Comparison of ENCODE assay signal across 1 cellular context in the genomic region with DNA sequence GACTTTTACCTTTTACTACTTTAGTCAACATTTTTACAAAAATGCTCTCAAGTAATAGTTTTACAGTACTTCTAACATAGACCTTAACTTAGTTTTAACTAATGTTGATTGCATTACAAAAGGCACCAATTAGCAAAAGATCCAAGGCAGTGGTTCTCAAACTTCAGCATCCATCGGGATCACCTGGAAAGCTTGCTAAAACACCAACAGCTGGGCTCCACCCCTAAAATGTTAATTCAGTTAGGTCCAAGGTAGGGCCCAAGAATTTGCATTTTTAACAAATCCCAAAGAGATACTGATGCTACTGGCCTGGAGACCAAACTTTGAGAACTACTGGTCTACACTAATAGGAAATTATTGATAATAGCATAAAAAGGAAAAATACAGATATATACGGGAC.
TF ChIP-seq lines count a peak whose summit lies in the region.

No MANE protein-coding gene starts in this region.

TF ChIP-seq in WTC11, 78 proteins besides CTCF, POLR2A, EP300 and RAD21 (continued from another document):
- TF ChIP-seq, protein P1, sequence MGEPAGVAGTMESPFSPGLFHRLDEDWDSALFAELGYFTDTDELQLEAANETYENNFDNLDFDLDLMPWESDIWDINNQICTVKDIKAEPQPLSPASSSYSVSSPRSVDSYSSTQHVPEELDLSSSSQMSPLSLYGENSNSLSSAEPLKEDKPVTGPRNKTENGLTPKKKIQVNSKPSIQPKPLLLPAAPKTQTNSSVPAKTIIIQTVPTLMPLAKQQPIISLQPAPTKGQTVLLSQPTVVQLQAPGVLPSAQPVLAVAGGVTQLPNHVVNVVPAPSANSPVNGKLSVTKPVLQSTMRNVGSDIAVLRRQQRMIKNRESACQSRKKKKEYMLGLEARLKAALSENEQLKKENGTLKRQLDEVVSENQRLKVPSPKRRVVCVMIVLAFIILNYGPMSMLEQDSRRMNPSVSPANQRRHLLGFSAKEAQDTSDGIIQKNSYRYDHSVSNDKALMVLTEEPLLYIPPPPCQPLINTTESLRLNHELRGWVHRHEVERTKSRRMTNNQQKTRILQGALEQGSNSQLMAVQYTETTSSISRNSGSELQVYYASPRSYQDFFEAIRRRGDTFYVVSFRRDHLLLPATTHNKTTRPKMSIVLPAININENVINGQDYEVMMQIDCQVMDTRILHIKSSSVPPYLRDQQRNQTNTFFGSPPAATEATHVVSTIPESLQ (CRISPR knock-in tag; IDR thresholded peaks at IDR 0.05) = no peak
- TF ChIP-seq ETV6 (CRISPR knock-in tag; IDR thresholded peaks at IDR 0.05) (no peak), RELA (CRISPR knock-in tag; IDR thresholded peaks at IDR 0.05; ENCODE audit: borderline replicate concordance) (no peak), FOXJ3 (CRISPR knock-in tag; IDR thresholded peaks at IDR 0.05; ENCODE audit: borderline replicate concordance) (no peak), RORB (CRISPR knock-in tag; IDR thresholded peaks at IDR 0.05) (no peak), SMAD4 (CRISPR knock-in tag; IDR thresholded peaks at IDR 0.05) (no peak)
- TF ChIP-seq, protein P2, sequence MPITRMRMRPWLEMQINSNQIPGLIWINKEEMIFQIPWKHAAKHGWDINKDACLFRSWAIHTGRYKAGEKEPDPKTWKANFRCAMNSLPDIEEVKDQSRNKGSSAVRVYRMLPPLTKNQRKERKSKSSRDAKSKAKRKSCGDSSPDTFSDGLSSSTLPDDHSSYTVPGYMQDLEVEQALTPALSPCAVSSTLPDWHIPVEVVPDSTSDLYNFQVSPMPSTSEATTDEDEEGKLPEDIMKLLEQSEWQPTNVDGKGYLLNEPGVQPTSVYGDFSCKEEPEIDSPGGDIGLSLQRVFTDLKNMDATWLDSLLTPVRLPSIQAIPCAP (CRISPR knock-in tag; IDR thresholded peaks at IDR 0.05) = no peak
- TF ChIP-seq, protein P3, sequence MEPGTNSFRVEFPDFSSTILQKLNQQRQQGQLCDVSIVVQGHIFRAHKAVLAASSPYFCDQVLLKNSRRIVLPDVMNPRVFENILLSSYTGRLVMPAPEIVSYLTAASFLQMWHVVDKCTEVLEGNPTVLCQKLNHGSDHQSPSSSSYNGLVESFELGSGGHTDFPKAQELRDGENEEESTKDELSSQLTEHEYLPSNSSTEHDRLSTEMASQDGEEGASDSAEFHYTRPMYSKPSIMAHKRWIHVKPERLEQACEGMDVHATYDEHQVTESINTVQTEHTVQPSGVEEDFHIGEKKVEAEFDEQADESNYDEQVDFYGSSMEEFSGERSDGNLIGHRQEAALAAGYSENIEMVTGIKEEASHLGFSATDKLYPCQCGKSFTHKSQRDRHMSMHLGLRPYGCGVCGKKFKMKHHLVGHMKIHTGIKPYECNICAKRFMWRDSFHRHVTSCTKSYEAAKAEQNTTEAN (CRISPR knock-in tag; IDR thresholded peaks at IDR 0.05) = no peak
- TF ChIP-seq, protein P4, sequence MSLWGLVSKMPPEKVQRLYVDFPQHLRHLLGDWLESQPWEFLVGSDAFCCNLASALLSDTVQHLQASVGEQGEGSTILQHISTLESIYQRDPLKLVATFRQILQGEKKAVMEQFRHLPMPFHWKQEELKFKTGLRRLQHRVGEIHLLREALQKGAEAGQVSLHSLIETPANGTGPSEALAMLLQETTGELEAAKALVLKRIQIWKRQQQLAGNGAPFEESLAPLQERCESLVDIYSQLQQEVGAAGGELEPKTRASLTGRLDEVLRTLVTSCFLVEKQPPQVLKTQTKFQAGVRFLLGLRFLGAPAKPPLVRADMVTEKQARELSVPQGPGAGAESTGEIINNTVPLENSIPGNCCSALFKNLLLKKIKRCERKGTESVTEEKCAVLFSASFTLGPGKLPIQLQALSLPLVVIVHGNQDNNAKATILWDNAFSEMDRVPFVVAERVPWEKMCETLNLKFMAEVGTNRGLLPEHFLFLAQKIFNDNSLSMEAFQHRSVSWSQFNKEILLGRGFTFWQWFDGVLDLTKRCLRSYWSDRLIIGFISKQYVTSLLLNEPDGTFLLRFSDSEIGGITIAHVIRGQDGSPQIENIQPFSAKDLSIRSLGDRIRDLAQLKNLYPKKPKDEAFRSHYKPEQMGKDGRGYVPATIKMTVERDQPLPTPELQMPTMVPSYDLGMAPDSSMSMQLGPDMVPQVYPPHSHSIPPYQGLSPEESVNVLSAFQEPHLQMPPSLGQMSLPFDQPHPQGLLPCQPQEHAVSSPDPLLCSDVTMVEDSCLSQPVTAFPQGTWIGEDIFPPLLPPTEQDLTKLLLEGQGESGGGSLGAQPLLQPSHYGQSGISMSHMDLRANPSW (CRISPR knock-in tag; conservative IDR thresholded peaks at IDR 0.05; ENCODE audit: low read depth) = no peak
TF ChIP-seq in WTC11: peak in this region for 0.
